In the genomic region with DNA sequence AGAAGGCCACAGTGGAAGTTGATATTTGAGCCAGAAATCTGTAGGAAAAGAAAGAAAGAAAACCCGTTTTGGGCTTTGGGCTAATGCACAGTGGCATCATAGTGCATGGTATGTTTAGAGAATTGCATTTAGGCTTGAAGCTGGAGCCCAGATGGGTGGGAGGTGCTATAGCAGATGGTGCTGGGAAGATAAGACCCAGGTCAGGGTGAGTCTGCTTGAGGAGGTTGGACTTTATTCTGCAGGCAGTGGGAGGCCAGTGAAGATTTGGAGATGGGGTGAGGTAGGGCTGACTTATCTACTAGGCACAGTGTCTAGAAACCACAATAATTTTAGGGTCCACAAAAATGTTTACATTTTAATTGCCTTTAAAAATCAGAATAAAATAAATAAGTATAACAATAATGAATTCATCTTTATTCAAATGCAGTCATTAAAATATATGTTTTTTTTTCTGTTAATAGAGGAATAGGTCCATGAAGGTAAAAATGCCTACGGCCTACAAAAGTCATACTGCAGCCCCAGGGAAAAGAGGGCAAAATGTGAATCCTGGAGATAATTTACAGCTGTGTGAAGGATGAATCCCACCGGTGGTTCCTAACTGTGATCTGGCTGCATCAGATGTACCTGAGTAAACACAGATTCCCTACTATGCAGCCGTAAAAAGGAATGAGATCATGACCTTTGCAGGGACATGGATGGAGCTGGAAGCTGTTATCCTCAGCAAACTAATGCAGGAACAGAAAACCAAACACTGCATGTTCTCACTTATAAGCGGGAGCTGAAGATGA, we compare ENCODE assay signal across 30 cellular contexts. TPM values are rescaled to one million over a fixed set of nuclear protein-coding genes. Genes with fewer than 3 reads are reported as not detected.
DNase-seq lines count a peak whose midpoint lies in the region; ATAC-seq, FAIRE-seq and TF ChIP-seq lines count a peak whose summit lies in the region.
"Had no signal": no experiment of that assay in that cellular context is flagged by ENCODE, and none has a peak within 500 bp of the region (broad histone marks: within the 10 kb centered on the region; RNA-seq: fewer than 3 reads in every experiment).

No MANE protein-coding gene starts in this region.

- H3K27me3 Mint-ChIP-seq in astrocyte (ENCODE audit: low read depth, unreplicated experiment), result no peaks in the 10 kb centered on the region
- peaks cover 13% of the 10 kb centered on the region for H3K27me3 Mint-ChIP-seq in activated CD8-positive, alpha-beta T cell treated with anti-CD3 and anti-CD28 coated beads for 36 hours
- H3K27me3 Mint-ChIP-seq: activated CD8-positive, alpha-beta memory T cell treated with anti-CD3 and anti-CD28 coated beads, Interleukin-2, amount 10 ng/mL, durations not matched to agents 7 days and 5 days had no signal

- H3K9me2 ChIP-seq in SK-N-SH, result no peaks in the 10 kb centered on the region

- peak overlapping the region; percentile 48 for H3K4me3 Mint-ChIP-seq in astrocyte (ENCODE audit: unreplicated experiment)
- no peak overlapping the region for H3K4me3 Mint-ChIP-seq in activated CD8-positive, alpha-beta T cell treated with anti-CD3 and anti-CD28 coated beads for 36 hours
- H3K4me3 Mint-ChIP-seq: activated CD8-positive, alpha-beta memory T cell treated with anti-CD3 and anti-CD28 coated beads, Interleukin-2, amount 10 ng/mL, durations not matched to agents 7 days and 5 days; activated naive CD8-positive, alpha-beta T cell treated with anti-CD3 and anti-CD28 coated beads, Interleukin-2, amount 50 U/mL, for 24 hours; WTC11 had no signal

- ATAC-seq in SK-N-SH treated with all-trans-retinoic acid at 6 μM for 48 hours, result no peak
- no peak for ATAC-seq in activated CD8-positive, alpha-beta T cell treated with anti-CD3 and anti-CD28 coated beads for 36 hours
- ATAC-seq: activated CD8-positive, alpha-beta memory T cell treated with anti-CD3 and anti-CD28 coated beads, Interleukin-2, amount 10 ng/mL, durations not matched to agents 7 days and 5 days; activated naive CD8-positive, alpha-beta T cell treated with anti-CD3 and anti-CD28 coated beads, Interleukin-2, amount 50 U/mL, for 24 hours; HepG2; Panc1; stimulated activated naive CD8-positive, alpha-beta T cell treated with anti-CD3 and anti-CD28 coated beads, Interleukin-15, Interleukin-2, amounts not matched to agents 100 U/mL and 50 U/mL, for 24 hours; WTC11 had no signal

- no peak overlapping the region for H3K27ac Mint-ChIP-seq in astrocyte (ENCODE audit: unreplicated experiment)
- no peak overlapping the region for H3K27ac Mint-ChIP-seq in activated CD8-positive, alpha-beta T cell treated with anti-CD3 and anti-CD28 coated beads for 36 hours
- H3K27ac Mint-ChIP-seq: activated CD8-positive, alpha-beta memory T cell treated with anti-CD3 and anti-CD28 coated beads, Interleukin-2, amount 10 ng/mL, durations not matched to agents 7 days and 5 days; activated naive CD8-positive, alpha-beta T cell treated with anti-CD3 and anti-CD28 coated beads, Interleukin-2, amount 50 U/mL, for 24 hours; WTC11 had no signal

- no peak overlapping the region; a peak in 1 of 4 replicates for H3K27ac ChIP-seq in SK-N-SH (ENCODE audit: low read depth in 2 of 2, low read length in 1 of 2)
- no peak overlapping the region for H3K27ac ChIP-seq in astrocyte (ENCODE audit: low read depth, low read length)
- H3K27ac ChIP-seq in temporal lobe (ENCODE audit: low read depth, low read length), result peak overlapping the region; percentile 90
- H3K27ac ChIP-seq: 22Rv1, C4-2B, testis had no signal

- H3K9ac ChIP-seq in SK-N-SH (no peak overlapping the region), astrocyte (ENCODE audit: low read length) (no peak overlapping the region)

- no peak overlapping the region for H3K4me2 ChIP-seq in SK-N-SH
- no peak overlapping the region for H3K4me2 ChIP-seq in astrocyte (ENCODE audit: low read length)

- 67% methylated on average over 5 of the region's 5 CpGs for WGBS in SK-N-SH (ENCODE audit: low lambda C conversion rate)

- H3K36me3 Mint-ChIP-seq in astrocyte (ENCODE audit: low read depth, unreplicated experiment), result no peaks in the 10 kb centered on the region
- peaks cover 3% of the 10 kb centered on the region for H3K36me3 Mint-ChIP-seq in activated CD8-positive, alpha-beta T cell treated with anti-CD3 and anti-CD28 coated beads for 36 hours (ENCODE audit: low read depth)
- H3K36me3 Mint-ChIP-seq: WTC11 had no signal

- TF ChIP-seq CTCF in SK-N-SH (IDR thresholded peaks at IDR 0.05) (no peak), astrocyte (IDR thresholded peaks at IDR 0.05; ENCODE audit: insufficient read depth, low read depth, low read length) (no peak)
- no peak for TF ChIP-seq CTCF in activated CD8-positive, alpha-beta T cell treated with anti-CD3 and anti-CD28 coated beads for 36 hours (IDR thresholded peaks at IDR 0.05)

- H3K27me3 ChIP-seq in SK-N-SH (ENCODE audit: insufficient read depth) (no peaks in the 10 kb centered on the region), astrocyte (ENCODE audit: insufficient read depth, low read length) (no peaks in the 10 kb centered on the region)
- H3K27me3 ChIP-seq: testis had no signal

- DNase-seq in SK-N-SH (peak; percentile 52), NCI-H69 (lab: John Stamatoyannopoulos, UW) (peak; percentile 82), astrocyte (ENCODE audit: low read depth) (no peak), NCI-H2081 (lab: John Stamatoyannopoulos, UW) (no peak), NCI-H128 (lab: John Stamatoyannopoulos, UW; ENCODE audit: unreplicated experiment) (no peak)
- no peak for DNase-seq in activated CD8-positive, alpha-beta T cell treated with anti-CD3 and anti-CD28 coated beads for 36 hours
- DNase-seq: activated CD8-positive, alpha-beta memory T cell treated with anti-CD3 and anti-CD28 coated beads, Interleukin-2, amount 10 ng/mL, durations not matched to agents 7 days and 5 days; activated naive CD8-positive, alpha-beta T cell treated with anti-CD3 and anti-CD28 coated beads, Interleukin-2, amount 50 U/mL, for 24 hours; activated T-cell treated with anti-CD3 and anti-CD28 coated beads, Interleukin-2, amount 50 U/mL, for 48 hours; EL; foreskin melanocyte; Kasumi-1; NCI-H1436 treated with DMSO at 0.1 percent for 48 hours; NCI-H526 treated with DMSO at 0.1 percent for 48 hours; SHP77 treated with DMSO at 0.1 percent for 48 hours; small intestine; stimulated activated naive CD8-positive, alpha-beta T cell treated with anti-CD3 and anti-CD28 coated beads, Interleukin-15, Interleukin-2, amounts not matched to agents 100 U/mL and 50 U/mL, for 24 hours; SW 1271; testis had no signal

- POLR2A ChIA-PET in SK-N-SH (lab: Yijun Ruan, JAX), result interaction anchor here (1.3 to 2.0 kb wide), 2 partner anchors 8 to 15 kb away, joined by 4 to 6 read pairs; partner anchors contain the start of gene DNAJC6
- POLR2A ChIA-PET in activated CD8-positive, alpha-beta T cell treated with anti-CD3 and anti-CD28 coated beads for 36 hours (lab: Charles Lee), result no interaction called here

- H3K4me1 ChIP-seq in SK-N-SH (ENCODE audit: control insufficient read depth in 1 of 2, insufficient read depth in 2 of 2, low read depth in 1 of 2, low read length in 1 of 2), result peaks cover 0 to 22% of the 10 kb centered on the region in 2 experiments; a peak in 2 of 4 replicates
- H3K4me1 ChIP-seq in astrocyte (ENCODE audit: insufficient read depth, low read length), result no peaks in the 10 kb centered on the region
- H3K4me1 ChIP-seq: testis had no signal

- no peaks in the 10 kb centered on the region for H3F3A ChIP-seq in SK-N-SH (replicated peaks; ENCODE audit: insufficient read depth)

- no peak for TF ChIP-seq RAD21 in SK-N-SH (IDR thresholded peaks at IDR 0.05; ENCODE audit: low read length)

- H3K9me3 Mint-ChIP-seq in astrocyte (ENCODE audit: unreplicated experiment), result no peaks in the 10 kb centered on the region
- peaks cover 6% of the 10 kb centered on the region for H3K9me3 Mint-ChIP-seq in activated CD8-positive, alpha-beta T cell treated with anti-CD3 and anti-CD28 coated beads for 36 hours
- H3K9me3 Mint-ChIP-seq: WTC11 had no signal

- no peaks in the 10 kb centered on the region for H3K79me2 ChIP-seq in SK-N-SH (ENCODE audit: insufficient read depth)
- H3K79me2 ChIP-seq in astrocyte (ENCODE audit: insufficient read depth, low read length), result no peaks in the 10 kb centered on the region

- intact Hi-C loops in activated CD8-positive, alpha-beta T cell treated with anti-CD3 and anti-CD28 coated beads for 36 hours (cut with micrococcal nuclease), result no loop called here

- H2AFZ ChIP-seq in SK-N-SH (ENCODE audit: low read depth), result no peak overlapping the region
- H2AFZ ChIP-seq in astrocyte (ENCODE audit: low read depth, low read length), result no peak overlapping the region

- FAIRE-seq in astrocyte (lab: Jason Lieb, UNC), result no peak
- FAIRE-seq: endometrium, GM12892, H54, HepG2, small intestine, urothelium cell line had no signal

- no peak for TF ChIP-seq EP300 in SK-N-SH (IDR thresholded peaks at IDR 0.05; ENCODE audit: borderline replicate concordance in 1 of 2, low read depth in 1 of 2, low read length in 1 of 2)

- CTCF ChIA-PET in SK-N-SH (lab: Yijun Ruan, JAX), result interaction anchor here (0.7 to 1.5 kb wide), 3 partner anchors 17 to 46 kb away, joined by 3 to 4 read pairs (median 3); no protein-coding TSS in a partner anchor
- CTCF ChIA-PET in activated CD8-positive, alpha-beta T cell treated with anti-CD3 and anti-CD28 coated beads for 36 hours (lab: Charles Lee), result interaction anchor here (1.1 kb wide), 1 partner anchor 14 kb away, joined by 3 read pairs; no protein-coding TSS in a partner anchor

- H3K4me3 ChIP-seq in SK-N-SH (ENCODE audit: low read depth in 2 of 2, low read length in 1 of 2) (no peak overlapping the region), astrocyte (ENCODE audit: insufficient read depth, low read depth, low read length) (no peak overlapping the region)
- H3K4me3 ChIP-seq: testis had no signal

- H4K20me1 ChIP-seq in SK-N-SH (ENCODE audit: insufficient read depth) (no peaks in the 10 kb centered on the region), astrocyte (ENCODE audit: insufficient read depth, low read length) (no peaks in the 10 kb centered on the region)

- H3K36me3 ChIP-seq in SK-N-SH (replicated peaks in 1 of 2; ENCODE audit: control insufficient read depth in 1 of 2, insufficient read depth in 2 of 2, low read length in 1 of 2) (no peaks in the 10 kb centered on the region), astrocyte (ENCODE audit: insufficient read depth, low read length) (no peaks in the 10 kb centered on the region)

- H3K4me1 Mint-ChIP-seq in astrocyte (ENCODE audit: low read depth, unreplicated experiment), result no peaks in the 10 kb centered on the region
- peaks cover 1% of the 10 kb centered on the region for H3K4me1 Mint-ChIP-seq in activated CD8-positive, alpha-beta T cell treated with anti-CD3 and anti-CD28 coated beads for 36 hours (ENCODE audit: low read depth)
- H3K4me1 Mint-ChIP-seq: activated naive CD8-positive, alpha-beta T cell treated with anti-CD3 and anti-CD28 coated beads, Interleukin-2, amount 50 U/mL, for 24 hours; WTC11 had no signal

- no peaks in the 10 kb centered on the region for H3K9me3 ChIP-seq in SK-N-SH
- H3K9me3 ChIP-seq in astrocyte (ENCODE audit: insufficient read depth, low read depth, low read length), result no peaks in the 10 kb centered on the region
- H3K9me3 ChIP-seq: testis had no signal

RNA-seq across cellular contexts. Expression of gene DNAJC6, which starts 8.7 kb away (rescaled TPM):
- 1.9 and 2.5 TPM in 2 replicates for polyA plus RNA-seq in SK-N-SH (2012; rRNA removed)
- 1.9 and 2.1 TPM in 2 replicates for polyA plus RNA-seq in SK-N-SH (2012; cell fraction: cytosol; rRNA removed)
- 1.8 and 3.2 TPM in 2 replicates for polyA plus RNA-seq in SK-N-SH (2012; cell fraction: nucleus; rRNA removed)
- total RNA-seq in astrocyte (7.5 and 8.9 TPM in 2 replicates), temporal lobe (123 TPM)
- 1 to 10 TPM; 2.1 to 2.2 TPM for total RNA-seq in activated CD8-positive, alpha-beta T cell treated with anti-CD3 and anti-CD28 coated beads for 36 hours

Comparison
In these comparisons a context has a peak if more than half of its experiments do, and no peak if none do; other contexts are left out.
1. DNase-seq: peak in SK-N-SH (single experiment) and NCI-H69 (single experiment); none in astrocyte (single experiment), NCI-H2081 (0 of 2), activated CD8-positive, alpha-beta T cell treated with anti-CD3 and anti-CD28 coated beads for 36 hours (single experiment) and NCI-H128 (single experiment).
2. RNA of gene DNAJC6, which starts 8.7 kb away (total RNA-seq): 123 TPM in temporal lobe (single experiment); 7.5 to 8.9 TPM in astrocyte and 2.1 to 2.2 TPM in activated CD8-positive, alpha-beta T cell treated with anti-CD3 and anti-CD28 coated beads for 36 hours; every median in the first group is over 10 times any median in the second.